ENCODE assay signal across 17 cellular contexts in the genomic region with DNA sequence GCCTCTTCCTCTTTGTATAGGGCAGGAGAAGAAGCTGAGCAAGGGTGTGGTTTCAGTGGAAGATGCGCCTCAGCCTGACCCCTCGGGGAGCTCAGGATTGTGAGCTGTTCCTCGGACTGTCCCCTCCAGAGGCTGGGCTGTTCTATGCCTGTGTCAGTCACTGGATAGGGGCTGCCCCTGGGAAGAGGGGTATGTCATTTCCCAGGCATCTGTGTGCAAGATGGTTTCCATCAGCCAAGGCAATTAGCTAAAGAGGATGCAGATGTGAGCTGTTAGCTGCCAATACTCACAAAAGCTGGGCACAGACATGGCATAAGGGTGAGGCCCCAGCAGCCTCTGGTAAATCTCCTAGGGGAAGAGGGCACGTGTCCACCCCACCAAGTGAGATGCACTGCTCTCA. TPM values are rescaled to one million over a fixed set of nuclear protein-coding genes. Genes with fewer than 3 reads are reported as not detected.
DNase-seq lines count a peak whose midpoint lies in the region; ATAC-seq and TF ChIP-seq lines count a peak whose summit lies in the region.
"Had no signal": no experiment of that assay in that cellular context is flagged by ENCODE, and none has a peak within 500 bp of the region (broad histone marks: within the 10 kb centered on the region; RNA-seq: fewer than 3 reads in every experiment).

No MANE protein-coding gene starts in this region.

- no peak for TF ChIP-seq POLR2A in breast epithelium (IDR thresholded peaks at IDR 0.05)

- H3K27me3 Mint-ChIP-seq in endothelial cell (ENCODE audit: unreplicated experiment) = peaks cover 23% of the 10 kb centered on the region
- no peaks in the 10 kb centered on the region for H3K27me3 Mint-ChIP-seq in activated CD4-positive, alpha-beta memory T cell treated with anti-CD3 and anti-CD28 coated beads, Interleukin-2, amount 10 ng/mL, durations not matched to agents 7 days and 5 days
- no peaks in the 10 kb centered on the region for H3K27me3 Mint-ChIP-seq in activated CD4-positive, alpha-beta T cell treated with anti-CD3 and anti-CD28 coated beads for 36 hours
- H3K27me3 Mint-ChIP-seq: stimulated activated naive B cell treated with anti-CD40 and anti-IgM and Interleukin-4, amounts not matched to agents 10 μg/mL and 1 μg/mL and 100 μg/mL, for 72 hours had no signal

- H3K4me3 Mint-ChIP-seq in endothelial cell (ENCODE audit: unreplicated experiment) = peak overlapping the region; percentile 62
- no peak overlapping the region for H3K4me3 Mint-ChIP-seq in activated CD4-positive, alpha-beta memory T cell treated with anti-CD3 and anti-CD28 coated beads, Interleukin-2, amount 10 ng/mL, durations not matched to agents 7 days and 5 days
- H3K4me3 Mint-ChIP-seq in activated CD4-positive, alpha-beta T cell treated with anti-CD3 and anti-CD28 coated beads for 36 hours = no peak overlapping the region
- H3K4me3 Mint-ChIP-seq: nephron progenitor cell; stimulated activated naive B cell treated with anti-CD40 and anti-IgM and Interleukin-4, amounts not matched to agents 10 μg/mL and 1 μg/mL and 100 μg/mL, for 72 hours had no signal

- H3K4me2 ChIP-seq in BLaER1 = peak overlapping the region; percentile 12; the same call in 1 of the 2 replicates

- intact Hi-C loops in breast epithelium (cut with DNase I; ENCODE audit: low total_unique reads) = no loop called here
- intact Hi-C loops in activated CD4-positive, alpha-beta T cell treated with anti-CD3 and anti-CD28 coated beads for 36 hours (cut with DNase I, micrococcal nuclease) = no loop called here
- intact Hi-C loops in dorsolateral prefrontal cortex (cut with DNase I) = no loop called here

- H3K36me3 ChIP-seq in BLaER1 = peaks cover 73% of the 10 kb centered on the region
- H3K36me3 ChIP-seq in breast epithelium = no peaks in the 10 kb centered on the region
- H3K36me3 ChIP-seq: transverse colon had no signal

- H3K4me1 ChIP-seq in BLaER1 = peaks cover 21% of the 10 kb centered on the region
- H3K4me1 ChIP-seq in breast epithelium = no peaks in the 10 kb centered on the region
- H3K4me1 ChIP-seq: sigmoid colon, transverse colon had no signal

- peak overlapping the region; percentile 78 for H3K27ac Mint-ChIP-seq in endothelial cell (ENCODE audit: unreplicated experiment)
- no peak overlapping the region for H3K27ac Mint-ChIP-seq in activated CD4-positive, alpha-beta memory T cell treated with anti-CD3 and anti-CD28 coated beads, Interleukin-2, amount 10 ng/mL, durations not matched to agents 7 days and 5 days
- H3K27ac Mint-ChIP-seq in activated CD4-positive, alpha-beta T cell treated with anti-CD3 and anti-CD28 coated beads for 36 hours = no peak overlapping the region
- H3K27ac Mint-ChIP-seq: nephron progenitor cell had no signal

- CTCF ChIA-PET in activated CD4-positive, alpha-beta memory T cell treated with anti-CD3 and anti-CD28 coated beads, Interleukin-2, amount 10 ng/mL, durations not matched to agents 7 days and 5 days (lab: Charles Lee) = interaction anchor here (1.0 kb wide), 2 partner anchors 56 to 65 kb away, joined by 3 to 4 read pairs; partner anchors contain the start of gene UQCC2
- CTCF ChIA-PET in activated CD4-positive, alpha-beta T cell treated with anti-CD3 and anti-CD28 coated beads for 36 hours (lab: Charles Lee) = interaction anchor here (0.6 to 1.2 kb wide), 4 partner anchors 11 to 499 kb away, joined by 3 to 4 read pairs (median 3); no protein-coding TSS in a partner anchor

- DNase-seq in AG08395 (ENCODE audit: low spot score) (peak; percentile 79), NCI-H1694 (lab: John Stamatoyannopoulos, UW) (peak; percentile 58), endothelial cell (ENCODE audit: low spot score) (no peak), breast epithelium (ENCODE audit: low spot score in 2 of 2) (no peak), dorsolateral prefrontal cortex (no peak)
- DNase-seq in activated CD4-positive, alpha-beta memory T cell treated with anti-CD3 and anti-CD28 coated beads, Interleukin-2, amount 10 ng/mL, durations not matched to agents 7 days and 5 days = no peak
- no peak for DNase-seq in activated CD4-positive, alpha-beta T cell treated with anti-CD3 and anti-CD28 coated beads for 36 hours
- DNase-seq: GDM1; midbrain; NCI-H1417 treated with DMSO at 0.1 percent for 48 hours; nephron progenitor cell; Right ventricle myocardium superior; sigmoid colon; stimulated activated naive B cell treated with anti-CD40 and anti-IgM and Interleukin-4, amounts not matched to agents 10 μg/mL and 1 μg/mL and 100 μg/mL, for 72 hours; T1000; transverse colon had no signal

- no peak for ATAC-seq in activated CD4-positive, alpha-beta T cell treated with anti-CD3 and anti-CD28 coated beads for 36 hours

- H3K9me3 Mint-ChIP-seq in endothelial cell (ENCODE audit: unreplicated experiment) = no peaks in the 10 kb centered on the region
- no peaks in the 10 kb centered on the region for H3K9me3 Mint-ChIP-seq in activated CD4-positive, alpha-beta memory T cell treated with anti-CD3 and anti-CD28 coated beads, Interleukin-2, amount 10 ng/mL, durations not matched to agents 7 days and 5 days
- no peaks in the 10 kb centered on the region for H3K9me3 Mint-ChIP-seq in activated CD4-positive, alpha-beta T cell treated with anti-CD3 and anti-CD28 coated beads for 36 hours (ENCODE audit: low read depth)
- H3K9me3 Mint-ChIP-seq: nephron progenitor cell; stimulated activated naive B cell treated with anti-CD40 and anti-IgM and Interleukin-4, amounts not matched to agents 10 μg/mL and 1 μg/mL and 100 μg/mL, for 72 hours had no signal

- H3K9me3 ChIP-seq in BLaER1 = no peaks in the 10 kb centered on the region
- no peaks in the 10 kb centered on the region for H3K9me3 ChIP-seq in breast epithelium
- H3K9me3 ChIP-seq: sigmoid colon, transverse colon had no signal

- H3K27me3 ChIP-seq in BLaER1 (no peaks in the 10 kb centered on the region), breast epithelium (no peaks in the 10 kb centered on the region), dorsolateral prefrontal cortex (peaks cover 0 to 7% (median 0%) of the 10 kb centered on the region in 45 donors)
- H3K27me3 ChIP-seq: sigmoid colon, transverse colon had no signal

- no peak overlapping the region for H3K9ac ChIP-seq in BLaER1

- H4K20me1 ChIP-seq in BLaER1 = 0 out of 2 replicates have a peak, but pooled peaks cover 4% of the 10 kb centered on the region

- H3K4me1 Mint-ChIP-seq in endothelial cell (ENCODE audit: unreplicated experiment) = peaks cover 22% of the 10 kb centered on the region
- peaks cover 9% of the 10 kb centered on the region for H3K4me1 Mint-ChIP-seq in activated CD4-positive, alpha-beta memory T cell treated with anti-CD3 and anti-CD28 coated beads, Interleukin-2, amount 10 ng/mL, durations not matched to agents 7 days and 5 days
- peaks cover 2% of the 10 kb centered on the region for H3K4me1 Mint-ChIP-seq in activated CD4-positive, alpha-beta T cell treated with anti-CD3 and anti-CD28 coated beads for 36 hours

- TF ChIP-seq CTCF in endothelial cell (IDR thresholded peaks at IDR 0.05; ENCODE audit: unreplicated experiment) (no peak), breast epithelium (IDR thresholded peaks at IDR 0.05) (no peak), dorsolateral prefrontal cortex (IDR thresholded peaks at IDR 0.05 in 54 of 56, conservative IDR thresholded peaks at IDR 0.05 in 2 of 56; ENCODE audit: low read depth in 1 of 56, partially characterized antibody in 56 of 56) (no peak)

- no peak overlapping the region for H3K27ac ChIP-seq in BLaER1
- no peak overlapping the region for H3K27ac ChIP-seq in breast epithelium
- no peak overlapping the region for H3K27ac ChIP-seq in dorsolateral prefrontal cortex
- H3K27ac ChIP-seq: sigmoid colon, transverse colon had no signal

- no peak overlapping the region for H3K4me3 ChIP-seq in BLaER1
- no peak overlapping the region for H3K4me3 ChIP-seq in breast epithelium
- no peak overlapping the region for H3K4me3 ChIP-seq in dorsolateral prefrontal cortex
- H3K4me3 ChIP-seq: sigmoid colon, transverse colon had no signal

- H3K36me3 Mint-ChIP-seq in endothelial cell (ENCODE audit: low read depth, unreplicated experiment) = peaks cover 42% of the 10 kb centered on the region
- peaks cover 24% of the 10 kb centered on the region for H3K36me3 Mint-ChIP-seq in activated CD4-positive, alpha-beta memory T cell treated with anti-CD3 and anti-CD28 coated beads, Interleukin-2, amount 10 ng/mL, durations not matched to agents 7 days and 5 days (ENCODE audit: low read depth)
- peaks cover 18% of the 10 kb centered on the region for H3K36me3 Mint-ChIP-seq in activated CD4-positive, alpha-beta T cell treated with anti-CD3 and anti-CD28 coated beads for 36 hours (ENCODE audit: low read depth)

- POLR2A ChIA-PET in activated CD4-positive, alpha-beta memory T cell treated with anti-CD3 and anti-CD28 coated beads, Interleukin-2, amount 10 ng/mL, durations not matched to agents 7 days and 5 days (lab: Charles Lee) = interaction anchor here (1.2 to 1.8 kb wide), 3 partner anchors 14 to 34 kb away, joined by 3 to 7 read pairs (median 3); partner anchors contain the start of gene ITPR3
- POLR2A ChIA-PET in activated CD4-positive, alpha-beta T cell treated with anti-CD3 and anti-CD28 coated beads for 36 hours (lab: Charles Lee) = no interaction called here

RNA-seq across cellular contexts. Expression of gene ITPR3, which starts 34.0 kb away (rescaled TPM):
- total RNA-seq in endothelial cell (ENCODE audit: unreplicated experiment) = 124 TPM
- total RNA-seq in breast epithelium = 10 to 100 TPM; 18.4 to 40.0 (median 27.7) TPM
- total RNA-seq in activated CD4-positive, alpha-beta memory T cell treated with anti-CD3 and anti-CD28 coated beads, Interleukin-2, amount 10 ng/mL, durations not matched to agents 7 days and 5 days = 10 to 100 TPM; 54.2 to 55.1 TPM
- total RNA-seq in activated CD4-positive, alpha-beta T cell treated with anti-CD3 and anti-CD28 coated beads for 36 hours = 10 to 100 TPM; 42.6 to 42.9 TPM
- 10 to 100 TPM in 1 of 120 experiments, 1 to 10 TPM in 119; 1.3 to 10.9 (median 3.8) TPM for total RNA-seq in dorsolateral prefrontal cortex

RNA-seq across cellular contexts. Expression of gene UQCC2, which starts 56.3 kb away (rescaled TPM):
- 54.9 TPM for total RNA-seq in endothelial cell (ENCODE audit: unreplicated experiment)
- total RNA-seq in breast epithelium = 10 to 100 TPM in 2 of 3 donors, 1 to 10 TPM in 1; 9.9 to 19.7 (median 19.6) TPM
- total RNA-seq in activated CD4-positive, alpha-beta memory T cell treated with anti-CD3 and anti-CD28 coated beads, Interleukin-2, amount 10 ng/mL, durations not matched to agents 7 days and 5 days = 10 to 100 TPM; 70.7 to 75.3 TPM
- 100 to 1,000 TPM; 141 to 147 TPM for total RNA-seq in activated CD4-positive, alpha-beta T cell treated with anti-CD3 and anti-CD28 coated beads for 36 hours
- total RNA-seq in dorsolateral prefrontal cortex = 10 to 100 TPM; 32.1 to 86.2 (median 53.0) TPM

Comparison
In these comparisons a context has a peak if more than half of its experiments do, and no peak if none do; other contexts are left out.
1. DNase-seq: peak in AG08395 (single experiment) and NCI-H1694 (single experiment); none in endothelial cell (single experiment), breast epithelium (0 of 2), activated CD4-positive, alpha-beta memory T cell treated with anti-CD3 and anti-CD28 coated beads, Interleukin-2, amount 10 ng/mL, durations not matched to agents 7 days and 5 days (single experiment), activated CD4-positive, alpha-beta T cell treated with anti-CD3 and anti-CD28 coated beads for 36 hours (single experiment) and dorsolateral prefrontal cortex (0 of 10).